In the genomic region with DNA sequence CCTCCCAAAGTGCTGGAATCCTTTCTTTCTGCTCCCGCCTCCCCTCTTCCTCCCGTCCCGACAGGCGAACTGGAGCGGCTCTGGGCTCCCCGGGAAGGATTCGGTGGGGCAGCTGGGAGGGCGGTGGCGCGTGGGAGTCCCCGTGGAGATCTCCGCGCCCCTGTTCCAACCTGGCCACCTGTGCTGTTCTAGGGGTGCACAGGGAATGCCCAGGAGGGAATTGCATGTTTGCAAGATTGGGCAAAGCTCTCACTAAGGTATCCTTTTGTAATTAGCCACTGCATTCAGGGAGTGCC, we compare ENCODE assay signal across 11 cellular contexts. TPM values are rescaled to one million over a fixed set of nuclear protein-coding genes. Genes with fewer than 3 reads are reported as not detected.
DNase-seq lines count a peak whose midpoint lies in the region; ATAC-seq, FAIRE-seq and TF ChIP-seq lines count a peak whose summit lies in the region.
"Had no signal": no experiment of that assay in that cellular context is flagged by ENCODE, and none has a peak within 500 bp of the region (broad histone marks: within the 10 kb centered on the region; RNA-seq: fewer than 3 reads in every experiment).

No MANE protein-coding gene starts in this region.

- no peak for TF ChIP-seq POLR2A in GM12878 (IDR thresholded peaks at IDR 0.05; ENCODE audit: low read depth, low read length)

- SMC1A ChIA-PET in GM12878 (lab: Charles Lee; ENCODE audit: uncharacterized antibody, unreplicated experiment) = interaction anchor here (0.6 to 5.3 kb wide), 5 partner anchors 13 to 438 kb away, joined by 3 to 68 read pairs (median 4); no protein-coding TSS in a partner anchor

- POLR2A ChIA-PET in AG04450 (lab: Yijun Ruan, JAX) (interaction anchor here (1.0 to 1.4 kb wide), 2 partner anchors 44 kb away, joined by 3 read pairs; a partner anchor contains a TSS), GM12878 (lab: Charles Lee) (interaction anchor here (0.7 to 3.7 kb wide), 7 partner anchors 9 to 388 kb away, joined by 3 to 23 read pairs (median 5); no protein-coding TSS in a partner anchor)

- WGBS in GM12878 (ENCODE audit: insufficient coverage, insufficient replicate concordance, low lambda C conversion rate, missing lambda C conversion rate) = 65% methylated on average over 13 of the region's 13 CpGs

- no peaks in the 10 kb centered on the region for H3F3A ChIP-seq in GM23338 (replicated peaks; ENCODE audit: low read depth)

- peak overlapping the region; percentile 21 for H3K27ac ChIP-seq in AG04450 (ENCODE audit: low read depth, low read length)
- H3K27ac ChIP-seq in GM23338 (ENCODE audit: low read depth) = no peak overlapping the region
- no peak overlapping the region for H3K27ac ChIP-seq in GM12878 (ENCODE audit: control insufficient read depth, insufficient read depth)

- TF ChIP-seq CTCF in AG04450 (IDR thresholded peaks at IDR 0.05; ENCODE audit: low read depth, low read length) = no peak
- no peak for TF ChIP-seq CTCF in GM23338 (conservative IDR thresholded peaks at IDR 0.05; ENCODE audit: low read depth in 2 of 2)
- TF ChIP-seq CTCF in GM12878 (IDR thresholded peaks at IDR 0.05 in 2 of 3, conservative IDR thresholded peaks at IDR 0.05 in 1 of 3; ENCODE audit: control insufficient read depth in 2 of 3, extremely low read depth in 1 of 3, insufficient read depth in 1 of 3, low read depth in 3 of 3, low read length in 3 of 3) = no peak
- TF ChIP-seq CTCF in nephron progenitor cell (IDR thresholded peaks at IDR 0.05) = no peak

- intact Hi-C loops in GM12878 (cut with micrococcal nuclease; ENCODE audit: unreplicated experiment) = loop anchor here (5.0 kb wide), 1 partner anchor 51 kb away; a partner anchor contains a TSS

- H4K20me1 ChIP-seq in GM23338 (replicated peaks; ENCODE audit: insufficient read depth) (no peaks in the 10 kb centered on the region), GM12878 (ENCODE audit: control insufficient read depth, insufficient read depth) (no peaks in the 10 kb centered on the region)

- no peak for TF ChIP-seq EP300 in GM12878 (IDR thresholded peaks at IDR 0.05; ENCODE audit: borderline replicate concordance in 1 of 2, control insufficient read depth in 1 of 2, low read depth in 2 of 2, low read length in 2 of 2)

- in situ Hi-C loops in GM12878 (cut with MboI) = no loop called here

- no peaks in the 10 kb centered on the region for H3K9me3 ChIP-seq in AG04450 (ENCODE audit: control insufficient read depth, insufficient read depth, low read length)
- H3K9me3 ChIP-seq in GM12878 (replicated peaks; ENCODE audit: control insufficient read depth, insufficient read depth, low read length) = no peaks in the 10 kb centered on the region

- H3K4me2 ChIP-seq in GM23338 (peak overlapping the region; percentile 66; the same call in 1 of the 2 replicates), GM12878 (ENCODE audit: control insufficient read depth, insufficient read depth) (0 out of 2 replicates have a peak overlapping the region, but pooled peaks have one; percentile 24)

- H3K36me3 Mint-ChIP-seq in GM23338 (ENCODE audit: low read depth) (peaks cover 2% of the 10 kb centered on the region; the same call in 1 of the 3 replicates), nephron progenitor cell (ENCODE audit: low read depth) (peaks cover 13% of the 10 kb centered on the region)

- H3K27ac Mint-ChIP-seq in GM23338 (no peak overlapping the region), nephron progenitor cell (no peak overlapping the region)

- H3K4me1 ChIP-seq in GM23338 (ENCODE audit: insufficient read depth) (no peaks in the 10 kb centered on the region), GM12878 (ENCODE audit: control insufficient read depth, insufficient read depth, low read length) (peaks cover 30% of the 10 kb centered on the region)

- H3K9me3 Mint-ChIP-seq in GM23338 (no peaks in the 10 kb centered on the region), nephron progenitor cell (peaks cover 40% of the 10 kb centered on the region)

- DNase-seq in AG04450 (ENCODE audit: low read depth, low spot score) = no peak
- peak; percentile 14 for DNase-seq in GM23338 (ENCODE audit: low spot score)
- DNase-seq in GM12878 (ENCODE audit: low read depth, low spot score) = no peak
- no peak for DNase-seq in nephron progenitor cell
- DNase-seq in AG08396 (ENCODE audit: low spot score) = no peak
- no peak for DNase-seq in NK-92 treated with Interleukin-12 subunit alpha and Interleukin-12 subunit beta, amount 100 ng/mL, for 24 hours (lab: John Stamatoyannopoulos, UW)
- DNase-seq: activated gamma-delta T cell treated with Interleukin-2 at 50 U/mL for 16 hours, cortex of kidney had no signal

- ATAC-seq in GM23338 (no peak; the same call in 2 of the 3 replicates), GM12878 (no peak), HG02642 (IDR thresholded peaks at IDR 0.05; ENCODE audit: poor library complexity, unreplicated experiment) (no peak), HG02571 (IDR thresholded peaks at IDR 0.05; ENCODE audit: unreplicated experiment) (no peak)

- H2AFZ ChIP-seq in GM23338 (peak overlapping the region; percentile 18; the same call in 1 of the 2 replicates), GM12878 (ENCODE audit: control insufficient read depth, low read depth, low read length) (no peak overlapping the region)

- no peak for TF ChIP-seq RAD21 in GM12878 (IDR thresholded peaks at IDR 0.05; ENCODE audit: insufficient read depth, low read depth, low read length)

- FAIRE-seq in GM12878 (lab: Jason Lieb, UNC) = no peak
- FAIRE-seq: RCC 7860 had no signal

- H3K4me3 ChIP-seq in AG04450 (ENCODE audit: low read depth, low read length) (no peak overlapping the region), GM23338 (peak overlapping the region; percentile 55), GM12878 (no peak overlapping the region)

- H3K79me2 ChIP-seq in GM23338 (replicated peaks; ENCODE audit: insufficient read depth) = no peaks in the 10 kb centered on the region
- no peaks in the 10 kb centered on the region for H3K79me2 ChIP-seq in GM12878 (ENCODE audit: control insufficient read depth, insufficient read depth, low read length)

- no peak overlapping the region for H3K9ac ChIP-seq in GM12878 (ENCODE audit: control insufficient read depth, insufficient read depth, low read length)

- H3K36me3 ChIP-seq in GM23338 (ENCODE audit: insufficient read depth) = no peaks in the 10 kb centered on the region
- no peaks in the 10 kb centered on the region for H3K36me3 ChIP-seq in GM12878 (ENCODE audit: control insufficient read depth in 2 of 2, insufficient read depth in 2 of 2, low read length in 1 of 2)

- H3K9me2 ChIP-seq in GM23338 (ENCODE audit: insufficient read depth) = no peaks in the 10 kb centered on the region

- CTCF ChIA-PET in AG04450 (lab: Charles Lee) = interaction anchor here (0.6 to 2.1 kb wide), 6 partner anchors 9 to 61 kb away, joined by 3 to 12 read pairs (median 4); no protein-coding TSS in a partner anchor
- CTCF ChIA-PET in GM12878 (lab: Yijun Ruan, JAX) = interaction anchor here (0.6 to 6.4 kb wide), 12 partner anchors 27 to 197 kb away, joined by 3 to 75 read pairs (median 6); a partner anchor contains a TSS

- H3K4me1 Mint-ChIP-seq in GM23338 (peaks cover 14% of the 10 kb centered on the region; the same call in 2 of the 3 replicates), nephron progenitor cell (peaks cover 34% of the 10 kb centered on the region)

- H3K4me3 Mint-ChIP-seq in GM23338 (peak overlapping the region; percentile 60; the same call in 2 of the 3 replicates), nephron progenitor cell (peak overlapping the region; percentile 75)

- H3K27me3 Mint-ChIP-seq in GM23338 (ENCODE audit: insufficient read depth, low read depth, poor library complexity) (peaks cover 11% of the 10 kb centered on the region), nephron progenitor cell (ENCODE audit: low read depth, poor library complexity) (peaks cover 5% of the 10 kb centered on the region)

- RAD21 ChIA-PET in GM12878 (lab: Charles Lee; ENCODE audit: unreplicated experiment) = interaction anchor here (1.1 to 5.6 kb wide), 7 partner anchors 13 to 71 kb away, joined by 4 to 75 read pairs (median 6); no protein-coding TSS in a partner anchor

- BruUV-seq in GM12878 (replicated peaks; lab: Mats Ljungman, UMichigan) = no TSS peak

- H3K27me3 ChIP-seq in AG04450 (ENCODE audit: control insufficient read depth, insufficient read depth, low read length) (no peaks in the 10 kb centered on the region), GM23338 (ENCODE audit: insufficient read depth) (peaks cover 18% of the 10 kb centered on the region), GM12878 (replicated peaks in 1 of 2; ENCODE audit: control insufficient read depth in 2 of 2, insufficient read depth in 2 of 2, low read length in 1 of 2) (no peaks in the 10 kb centered on the region)

RNA-seq across cellular contexts. Expression of a gene that starts 11.2 kb away (rescaled TPM):
- polyA plus RNA-seq in AG04450 (2011; rRNA removed) = 17.7 and 18.3 TPM in 2 replicates
- polyA minus RNA-seq in AG04450 (2011; rRNA and poly(A)+ RNA removed) = 23.8 and 31.3 TPM in 2 replicates
- total RNA-seq in GM23338 (2014; rRNA removed; shearing (Covaris generic)) = 1.6 and 1.8 TPM in 2 replicates
- 0.42 and 0.50 TPM in 2 replicates for polyA plus RNA-seq in GM23338 (2016; fragmentation: Nextera tagmentation; extraction: Ambion mirVana)
- 14.4 and 16.4 TPM in 2 replicates for total RNA-seq in GM12878 (2013; cell fraction: nucleolus; rRNA removed)
- 22.9 and 25.8 TPM in 2 replicates for total RNA-seq in GM12878 (2014; rRNA removed)
- 12.3 and 13.8 TPM in 2 replicates for total RNA-seq in GM12878 (2014; rRNA removed; fragmentation: Illumina TruSeq; extraction: Trizol)
- 34.4 and 35.1 TPM in 2 replicates for total RNA-seq in GM12878 (2021)
- polyA plus RNA-seq in GM12878 (2011; ENCODE audit: low read depth) = 17.4 TPM
- 15.7 and 33.0 TPM in 2 replicates for polyA plus RNA-seq in GM12878 (2011; rRNA removed)
- 35.0 and 43.1 TPM in 2 replicates for polyA plus RNA-seq in GM12878 (2011; cell fraction: cytosol; rRNA removed)
- polyA plus RNA-seq in GM12878 (2011; cell fraction: nucleus; rRNA removed) = 28.0 and 31.1 TPM in 2 replicates
- polyA plus RNA-seq in GM12878 (2012) = 24.3 and 24.6 TPM in 2 replicates
- polyA plus RNA-seq in GM12878 (2014; fragmentation: Illumina TruSeq; extraction: Trizol) = 32.3 and 36.7 TPM in 2 replicates
- 1 to 10 TPM; 4.0 to 5.2 TPM for polyA plus RNA-seq in GM12878 (2014; fragmentation: Nextera tagmentation; extraction: Ambion mirVana)
- polyA plus RNA-seq in GM12878 (2014; rRNA removed) = 24.7 and 27.3 TPM in 2 replicates
- 10 to 100 TPM; 19.3 to 20.4 TPM for polyA plus RNA-seq in GM12878 (2016; fragmentation: Nextera tagmentation; extraction: Ambion mirVana)
- polyA minus RNA-seq in GM12878 (2011; rRNA and poly(A)+ RNA removed) = 39.8 and 47.5 TPM in 2 replicates
- polyA minus RNA-seq in GM12878 (2011; cell fraction: cytosol; rRNA and poly(A)+ RNA removed) = 21.8 and 27.7 TPM in 2 replicates
- polyA minus RNA-seq in GM12878 (2011; cell fraction: nucleus; rRNA and poly(A)+ RNA removed) = 7.3 and 10.4 TPM in 2 replicates

RNA-seq across cellular contexts. Expression of a gene that starts 44.2 kb away (rescaled TPM):
- polyA plus RNA-seq in AG04450 (2011; rRNA removed) (31.1 and 39.3 TPM in 2 replicates), GM23338 (2016; fragmentation: Nextera tagmentation; extraction: Ambion mirVana) (47.3 and 49.3 TPM in 2 replicates), GM12878 (2011; rRNA removed) (76.2 and 86.8 TPM in 2 replicates), GM12878 (2014; fragmentation: Illumina TruSeq; extraction: Trizol) (99.1 and 116 TPM in 2 replicates), GM12878 (2014; fragmentation: Nextera tagmentation; extraction: Ambion mirVana) (10 to 100 TPM; 44.2 to 78.0 TPM), GM12878 (2014; rRNA removed) (72.4 and 82.0 TPM in 2 replicates), GM12878 (2016; fragmentation: Nextera tagmentation; extraction: Ambion mirVana) (100 to 1,000 TPM; 121 TPM)
- polyA minus RNA-seq in AG04450 (2011; rRNA and poly(A)+ RNA removed) = 20.4 and 20.9 TPM in 2 replicates
- total RNA-seq in GM23338 (2014; rRNA removed; shearing (Covaris generic)) = 29.6 and 42.2 TPM in 2 replicates
- 11.4 and 12.3 TPM in 2 replicates for total RNA-seq in GM12878 (2013; cell fraction: nucleolus; rRNA removed)
- total RNA-seq in GM12878 (2014; rRNA removed) (47.3 and 50.5 TPM in 2 replicates), GM12878 (2014; rRNA removed; fragmentation: Illumina TruSeq; extraction: Trizol) (87.0 and 92.5 TPM in 2 replicates), GM12878 (2021) (77.5 and 80.9 TPM in 2 replicates)
- 35.4 TPM for polyA plus RNA-seq in GM12878 (2011; ENCODE audit: low read depth)
- 51.8 and 55.7 TPM in 2 replicates for polyA plus RNA-seq in GM12878 (2011; cell fraction: cytosol; rRNA removed)
- polyA plus RNA-seq in GM12878 (2011; cell fraction: nucleus; rRNA removed) = 66.0 and 72.4 TPM in 2 replicates
- polyA plus RNA-seq in GM12878 (2012) = 34.0 and 38.0 TPM in 2 replicates
- 45.5 and 46.7 TPM in 2 replicates for polyA minus RNA-seq in GM12878 (2011; rRNA and poly(A)+ RNA removed)
- polyA minus RNA-seq in GM12878 (2011; cell fraction: cytosol; rRNA and poly(A)+ RNA removed) = 20.0 and 21.1 TPM in 2 replicates
- polyA minus RNA-seq in GM12878 (2011; cell fraction: nucleus; rRNA and poly(A)+ RNA removed) = 9.8 and 12.2 TPM in 2 replicates

RNA-seq across cellular contexts. Expression of a gene that starts 50.3 kb away (rescaled TPM):
- 3.6 TPM in 2 replicates for polyA plus RNA-seq in AG04450 (2011; rRNA removed)
- 2.4 and 3.2 TPM in 2 replicates for polyA minus RNA-seq in AG04450 (2011; rRNA and poly(A)+ RNA removed)
- 4.9 and 6.5 TPM in 2 replicates for total RNA-seq in GM23338 (2014; rRNA removed; shearing (Covaris generic))
- 4.7 and 5.5 TPM in 2 replicates for polyA plus RNA-seq in GM23338 (2016; fragmentation: Nextera tagmentation; extraction: Ambion mirVana)
- 7.0 and 7.1 TPM in 2 replicates for total RNA-seq in GM12878 (2013; cell fraction: nucleolus; rRNA removed)
- total RNA-seq in GM12878 (2014; rRNA removed) = 37.1 and 39.7 TPM in 2 replicates
- 19.1 and 19.8 TPM in 2 replicates for total RNA-seq in GM12878 (2014; rRNA removed; fragmentation: Illumina TruSeq; extraction: Trizol)
- total RNA-seq in GM12878 (2021) = 21.8 and 24.4 TPM in 2 replicates
- polyA plus RNA-seq in GM12878 (2011; ENCODE audit: low read depth) = 14.7 TPM
- 48.6 and 67.3 TPM in 2 replicates for polyA plus RNA-seq in GM12878 (2011; rRNA removed)
- 66.1 and 82.2 TPM in 2 replicates for polyA plus RNA-seq in GM12878 (2011; cell fraction: cytosol; rRNA removed)
- 30.0 and 48.6 TPM in 2 replicates for polyA plus RNA-seq in GM12878 (2011; cell fraction: nucleus; rRNA removed)
- polyA plus RNA-seq in GM12878 (2012) = 22.3 and 27.9 TPM in 2 replicates
- polyA plus RNA-seq in GM12878 (2014; fragmentation: Illumina TruSeq; extraction: Trizol) = 30.5 and 38.5 TPM in 2 replicates
- 10 to 100 TPM in 1 of 2 experiments, 1 to 10 TPM in 1; 6.3 to 14.7 TPM for polyA plus RNA-seq in GM12878 (2014; fragmentation: Nextera tagmentation; extraction: Ambion mirVana)
- 38.5 and 40.5 TPM in 2 replicates for polyA plus RNA-seq in GM12878 (2014; rRNA removed)
- polyA plus RNA-seq in GM12878 (2016; fragmentation: Nextera tagmentation; extraction: Ambion mirVana) = 10 to 100 TPM; 36.2 to 37.3 TPM
- 69.5 and 71.9 TPM in 2 replicates for polyA minus RNA-seq in GM12878 (2011; rRNA and poly(A)+ RNA removed)
- polyA minus RNA-seq in GM12878 (2011; cell fraction: cytosol; rRNA and poly(A)+ RNA removed) = 14.0 and 14.5 TPM in 2 replicates
- polyA minus RNA-seq in GM12878 (2011; cell fraction: nucleus; rRNA and poly(A)+ RNA removed) = 11.6 and 17.7 TPM in 2 replicates
